In the genomic region with DNA sequence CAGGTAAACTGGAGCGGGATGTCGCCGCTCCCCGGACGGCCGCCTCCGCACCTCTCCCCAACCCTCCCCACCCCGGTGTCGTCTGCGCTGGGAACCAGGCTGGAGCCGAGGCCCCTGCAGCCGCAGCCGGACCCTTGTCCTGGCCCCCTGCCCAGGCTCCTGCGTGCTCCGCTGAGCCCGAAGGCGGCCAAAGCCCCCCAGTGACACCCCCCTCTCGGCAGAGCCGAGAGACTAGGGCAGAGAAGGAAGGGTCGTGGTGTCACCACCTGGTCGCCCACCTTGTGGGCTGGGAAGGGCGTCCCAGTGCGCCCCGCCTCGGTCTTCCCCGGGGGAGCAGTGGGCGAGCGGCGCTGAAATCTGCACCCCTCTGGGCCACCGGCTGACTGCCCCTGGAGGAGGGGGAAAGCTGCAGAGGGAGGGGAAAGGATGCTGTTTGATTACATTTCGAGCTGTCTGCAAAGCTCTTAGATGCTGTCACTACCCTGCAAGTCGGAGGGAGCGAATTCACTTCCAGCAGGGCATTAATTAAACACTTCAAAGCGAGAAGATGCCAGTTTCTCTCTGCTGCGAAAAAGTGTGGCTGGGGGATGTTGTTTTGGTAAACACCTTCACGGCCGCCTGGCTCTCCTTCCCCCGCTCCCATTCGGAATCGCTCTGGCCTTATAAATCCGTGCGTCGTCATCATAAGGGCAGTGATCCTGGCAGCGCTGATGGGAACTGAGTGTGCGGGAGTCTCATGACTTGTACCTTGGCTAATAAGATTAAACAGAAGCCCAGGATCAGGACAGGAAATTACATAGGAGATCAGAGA, we compare ENCODE assay signal across 9 cellular contexts. TPM values are rescaled to one million over a fixed set of nuclear protein-coding genes. Genes with fewer than 3 reads are reported as not detected.
DNase-seq lines count a peak whose midpoint lies in the region; ATAC-seq and TF ChIP-seq lines count a peak whose summit lies in the region.
"Had no signal": no experiment of that assay in that cellular context is flagged by ENCODE, and none has a peak within 500 bp of the region (broad histone marks: within the 10 kb centered on the region; RNA-seq: fewer than 3 reads in every experiment).

No MANE protein-coding gene starts in this region.

- H3K27ac ChIP-seq in C4-2B = peak overlapping the region; percentile 30; the same call in 1 of the 2 replicates
- no peak overlapping the region for H3K27ac ChIP-seq in skeletal muscle tissue (ENCODE audit: low read depth, low read length)
- H3K27ac ChIP-seq: epithelial cell of prostate had no signal

- peak overlapping the region; percentile 59 to 76 (median 73) for H3K9ac ChIP-seq in skeletal muscle tissue (ENCODE audit: low read depth in 1 of 3, low read length in 3 of 3)

- H3K4me1 ChIP-seq in skeletal muscle tissue (ENCODE audit: control insufficient read depth in 3 of 3, insufficient read depth in 3 of 3, low read length in 3 of 3) = peaks cover 0 to 13% (median 8%) of the 10 kb centered on the region in 3 donors

- no peaks in the 10 kb centered on the region for H3K27me3 ChIP-seq in skeletal muscle tissue (ENCODE audit: control insufficient read depth in 3 of 3, insufficient read depth in 3 of 3, low read length in 3 of 3)

- no peaks in the 10 kb centered on the region for H3K36me3 ChIP-seq in skeletal muscle tissue (ENCODE audit: control insufficient read depth in 3 of 3, insufficient read depth in 3 of 3, low read length in 3 of 3)

- peak overlapping the region; percentile 54 for H3K4me3 ChIP-seq in astrocyte of the spinal cord (ENCODE audit: low read depth, low read length)
- H3K4me3 ChIP-seq in skeletal muscle tissue (ENCODE audit: low read length in 3 of 3) = peak overlapping the region; percentile 69 to 83 (median 79)

- DNase-seq in astrocyte of the spinal cord (ENCODE audit: low read depth, low spot score) (peak; percentile 17), iPS-NIHi11 (ENCODE audit: low spot score) (peak; percentile 25), GM19238 (ENCODE audit: insufficient read length, low spot score) (no peak), NCI-H526 treated with DMSO at 0.1 percent for 48 hours (lab: John Stamatoyannopoulos, UW) (no peak)

- in situ Hi-C loops in astrocyte of the spinal cord (cut with HindIII; ENCODE audit: low sequenced_read_pairs) = no loop called here

- TF ChIP-seq CTCF in C4-2B (conservative IDR thresholded peaks at IDR 0.05) (no peak), astrocyte of the spinal cord (IDR thresholded peaks at IDR 0.05; ENCODE audit: low read depth, low read length) (no peak)

- ATAC-seq in HG03432 (IDR thresholded peaks at IDR 0.05; ENCODE audit: unreplicated experiment) (peak; percentile 10), HG02571 (IDR thresholded peaks at IDR 0.05; ENCODE audit: unreplicated experiment) (no peak)

- no peaks in the 10 kb centered on the region for H3K9me3 ChIP-seq in skeletal muscle tissue (ENCODE audit: control insufficient read depth in 3 of 3, low read length in 3 of 3)

RNA-seq across cellular contexts. Expression of a gene that starts 0.6 kb away (rescaled TPM):
- total RNA-seq in skeletal muscle tissue = 1.6 TPM

Comparison
In these comparisons a context has a peak if more than half of its experiments do, and no peak if none do; other contexts are left out.
1. DNase-seq: peak in astrocyte of the spinal cord (single experiment) and iPS-NIHi11 (single experiment); none in GM19238 (single experiment) and NCI-H526 treated with DMSO at 0.1 percent for 48 hours (single experiment).